In genomic region chr20:45405566-45406259, GRCh38 we compare ENCODE assay signal across 8 cellular contexts. TPM values are rescaled to one million over a fixed set of nuclear protein-coding genes. Genes with fewer than 3 reads are reported as not detected.
DNase-seq lines count a peak whose midpoint lies in the region; ATAC-seq and TF ChIP-seq lines count a peak whose summit lies in the region.
"Had no signal": no experiment of that assay in that cellular context is flagged by ENCODE, and none has a peak within 500 bp of the region (broad histone marks: within the 10 kb centered on the region; RNA-seq: fewer than 3 reads in every experiment).

No MANE protein-coding gene starts in this region.

- DNase-seq in GM12864 (ENCODE audit: low read depth), result no peak
- DNase-seq in dorsolateral prefrontal cortex, result peak in 1 of 10 donors; percentile 20
- DNase-seq in mesendoderm, result peak; percentile 10
- no peak for DNase-seq in LoVo (ENCODE audit: low spot score)

- no peaks in the 10 kb centered on the region for H3K79me2 ChIP-seq in OCI-LY1 (ENCODE audit: insufficient read depth, low read length)
- H3K79me2 ChIP-seq in mesendoderm (ENCODE audit: control insufficient read depth, insufficient read depth, low read length), result no peaks in the 10 kb centered on the region

- no peak overlapping the region for H2AFZ ChIP-seq in OCI-LY1 (ENCODE audit: low read length)

- H2AK5ac ChIP-seq in mesendoderm (ENCODE audit: low read length), result no peak overlapping the region

- no peak overlapping the region for H2BK15ac ChIP-seq in mesendoderm (replicated peaks; ENCODE audit: low read depth)

- H3K4ac ChIP-seq in mesendoderm (ENCODE audit: low read depth, low read length), result no peak overlapping the region

- H3K23ac ChIP-seq in mesendoderm (ENCODE audit: low read length), result peak overlapping the region; percentile 33

- H4K5ac ChIP-seq in mesendoderm (ENCODE audit: low read length), result no peak overlapping the region

- peak overlapping the region; percentile 34 for H3K4me3 ChIP-seq in GM12864 (ENCODE audit: low read depth, low read length)
- peak overlapping the region; percentile 45 for H3K4me3 ChIP-seq in OCI-LY1 (ENCODE audit: low read depth, low read length, poor library complexity, severe bottlenecking)
- H3K4me3 ChIP-seq in dorsolateral prefrontal cortex, result peak overlapping the region; percentile 65 to 97 (median 89)
- peak overlapping the region; percentile 33 for H3K4me3 ChIP-seq in mesendoderm (ENCODE audit: low read length)
- peak overlapping the region; percentile 88 for H3K4me3 ChIP-seq in urinary bladder (ENCODE audit: low read depth, low read length)

- no CpG with 5 or more reads among the region's 49 CpGs for WGBS in mesendoderm (ENCODE audit: extremely low coverage, insufficient coverage, low lambda C conversion rate)
- 1% methylated on average over 49 of the region's 49 CpGs for WGBS in urinary bladder

- H3K27ac ChIP-seq in OCI-LY1 (ENCODE audit: low read depth, low read length, poor library complexity, severe bottlenecking), result no peak overlapping the region
- peak overlapping the region; percentile 89 to 100 (median 99) for H3K27ac ChIP-seq in dorsolateral prefrontal cortex
- no peak overlapping the region for H3K27ac ChIP-seq in mesendoderm (ENCODE audit: low read depth, low read length)
- no peak overlapping the region for H3K27ac ChIP-seq in urinary bladder (ENCODE audit: low read depth)

- H4K8ac ChIP-seq in mesendoderm (ENCODE audit: low read depth, low read length), result no peak overlapping the region

- H3K9ac ChIP-seq in OCI-LY1 (ENCODE audit: low read length) (no peak overlapping the region), mesendoderm (ENCODE audit: low read length) (peak overlapping the region; percentile 72)

- no peaks in the 10 kb centered on the region for H3K9me2 ChIP-seq in OCI-LY1 (ENCODE audit: low read depth, low read length)

- intact Hi-C loops in dorsolateral prefrontal cortex (cut with DNase I), result loop anchor here (2.0 kb wide), 2 partner anchors 31 to 43 kb away; partner anchors contain the start of gene SYS1 (in 1 of the 2)

- TF ChIP-seq CTCF in GM12864 (IDR thresholded peaks at IDR 0.05; ENCODE audit: low read depth, low read length, missing control alignments) (no peak), OCI-LY1 (IDR thresholded peaks at IDR 0.05; ENCODE audit: low read length) (no peak), dorsolateral prefrontal cortex (IDR thresholded peaks at IDR 0.05 in 54 of 56, conservative IDR thresholded peaks at IDR 0.05 in 2 of 56; ENCODE audit: low read depth in 1 of 56, partially characterized antibody in 56 of 56) (no peak)

- H3K4me1 ChIP-seq in OCI-LY1 (ENCODE audit: insufficient read depth, low read length, severe bottlenecking) (peaks cover 12% of the 10 kb centered on the region), mesendoderm (ENCODE audit: control insufficient read depth, low read depth, low read length) (peaks cover 2% of the 10 kb centered on the region), urinary bladder (ENCODE audit: insufficient read depth) (no peaks in the 10 kb centered on the region)

- H3K18ac ChIP-seq in mesendoderm (ENCODE audit: low read length), result no peak overlapping the region

- H3K27me3 ChIP-seq in OCI-LY1 (ENCODE audit: insufficient read depth, low read length) (peaks cover 9% of the 10 kb centered on the region; the same call in 1 of the 2 replicates), dorsolateral prefrontal cortex (no peaks in the 10 kb centered on the region), mesendoderm (ENCODE audit: insufficient read depth, low read length, poor library complexity) (peaks cover 6% of the 10 kb centered on the region)

- no peak for ATAC-seq in HG03342 (IDR thresholded peaks at IDR 0.05; ENCODE audit: unreplicated experiment)

- peak overlapping the region; percentile 86 for H3K56ac ChIP-seq in mesendoderm (ENCODE audit: low read length)

- H3K79me1 ChIP-seq in mesendoderm (ENCODE audit: low read length), result no peaks in the 10 kb centered on the region

- H3K4me2 ChIP-seq in OCI-LY1 (ENCODE audit: low read length) (peak overlapping the region; percentile 40), mesendoderm (ENCODE audit: low read length) (peak overlapping the region; percentile 92)

- no peaks in the 10 kb centered on the region for H3F3A ChIP-seq in OCI-LY1 (ENCODE audit: insufficient read depth, low read length)

- H3K36me3 ChIP-seq in OCI-LY1 (ENCODE audit: insufficient read depth, low read length) (no peaks in the 10 kb centered on the region; the same call in 1 of the 2 replicates), mesendoderm (ENCODE audit: control insufficient read depth, insufficient read depth, low read length) (no peaks in the 10 kb centered on the region), urinary bladder (ENCODE audit: insufficient read depth) (no peaks in the 10 kb centered on the region)

- no peak overlapping the region for H2BK5ac ChIP-seq in mesendoderm (ENCODE audit: low read length)

- no peak overlapping the region for H2BK120ac ChIP-seq in mesendoderm (ENCODE audit: low read depth, low read length)

- H4K20me1 ChIP-seq in OCI-LY1 (ENCODE audit: insufficient read depth, low read length), result no peaks in the 10 kb centered on the region

- peaks cover 4% of the 10 kb centered on the region; the same call in 1 of the 2 replicates for H3K9me3 ChIP-seq in OCI-LY1 (ENCODE audit: low read length)

RNA-seq across cellular contexts. Expression of gene DBNDD2, which starts 2.4 kb away (rescaled TPM):
- total RNA-seq in dorsolateral prefrontal cortex (1,000 to 10,000 TPM in 2 of 120 experiments, 100 to 1,000 TPM in 118; 113 to 1,403 (median 322) TPM), urinary bladder (15.5 TPM)
- 17.5 TPM for polyA plus RNA-seq in mesendoderm (2013, experiment 1 of 2)
- 18.6 TPM for polyA plus RNA-seq in mesendoderm (2013, experiment 2 of 2)
- 194 TPM for polyA plus RNA-seq in urinary bladder

RNA-seq across cellular contexts. Expression of gene PIGT, which starts 10.2 kb away (rescaled TPM):
- 100 to 1,000 TPM in 6 of 120 experiments, 10 to 100 TPM in 114; 56.0 to 148 (median 76.4) TPM for total RNA-seq in dorsolateral prefrontal cortex
- 67.2 TPM for polyA plus RNA-seq in mesendoderm (2013, experiment 1 of 2)
- 65.0 TPM for polyA plus RNA-seq in mesendoderm (2013, experiment 2 of 2)
- total RNA-seq in urinary bladder, result 30.5 TPM
- 121 TPM for polyA plus RNA-seq in urinary bladder

RNA-seq across cellular contexts. Expression of gene TP53TG5, which starts 27.6 kb away (rescaled TPM):
- 10 to 100 TPM in 83 of 120 experiments, 1 to 10 TPM in 37; 1.0 to 82.8 (median 15.3) TPM for total RNA-seq in dorsolateral prefrontal cortex
- 0.07 TPM for polyA plus RNA-seq in mesendoderm (2013, experiment 1 of 2)
- polyA plus RNA-seq in mesendoderm (2013, experiment 2 of 2), result not detected
- 0.69 TPM for total RNA-seq in urinary bladder
- 0.96 TPM for polyA plus RNA-seq in urinary bladder
- total RNA-seq: T-helper 1 cell treated with Interleukin-12 subunit alpha and Interleukin-12 subunit beta and Interleukin-4 antibody, amounts not matched to agents 30 ng/mL and 1 ng/mL, for 36 hours had no signal

RNA-seq across cellular contexts. Expression of gene SYS1, which starts 42.8 kb away (rescaled TPM):
- total RNA-seq in dorsolateral prefrontal cortex, result 10 to 100 TPM; 19.5 to 49.7 (median 29.3) TPM
- 13.8 TPM for polyA plus RNA-seq in mesendoderm (2013, experiment 1 of 2)
- 13.5 TPM for polyA plus RNA-seq in mesendoderm (2013, experiment 2 of 2)
- 19.5 TPM for total RNA-seq in urinary bladder
- polyA plus RNA-seq in urinary bladder, result 39.4 TPM

RNA-seq across cellular contexts. Expression of gene SDC4, which starts 57.5 kb away (rescaled TPM):
- total RNA-seq in dorsolateral prefrontal cortex (100 to 1,000 TPM in 16 of 120 experiments, 10 to 100 TPM in 104; 20.8 to 232 (median 66.2) TPM), urinary bladder (28.9 TPM)
- polyA plus RNA-seq in mesendoderm (2013, experiment 1 of 2), result 33.0 TPM
- 33.2 TPM for polyA plus RNA-seq in mesendoderm (2013, experiment 2 of 2)
- 110 TPM for polyA plus RNA-seq in urinary bladder

Comparison
In these comparisons a context has a peak if more than half of its experiments do, and no peak if none do; other contexts are left out.
1. H3K4me3 ChIP-seq: peak in every context shown above with its lines; median percentile 89 in dorsolateral prefrontal cortex; 88 in urinary bladder; 45 in OCI-LY1; 34 in GM12864; 33 in mesendoderm.
2. H3K27ac ChIP-seq: peak in dorsolateral prefrontal cortex (59 of 59); none in OCI-LY1 (single experiment), mesendoderm (single experiment) and urinary bladder (single experiment).